In genomic region chr12:132326646-132327045, GRCh38 we compare ENCODE assay signal across 19 cellular contexts. TPM values are rescaled to one million over a fixed set of nuclear protein-coding genes. Genes with fewer than 3 reads are reported as not detected.
DNase-seq lines count a peak whose midpoint lies in the region; ATAC-seq and TF ChIP-seq lines count a peak whose summit lies in the region.
"Had no signal": no experiment of that assay in that cellular context is flagged by ENCODE, and none has a peak within 500 bp of the region (broad histone marks: within the 10 kb centered on the region; RNA-seq: fewer than 3 reads in every experiment).

No MANE protein-coding gene starts in this region.

- H3K27me3 Mint-ChIP-seq in CD4-positive, alpha-beta T cell: peaks cover 42% of the 10 kb centered on the region
- H3K27me3 Mint-ChIP-seq in activated T-helper 17 cell treated with anti-CD3 and anti-CD28 coated beads, Interleukin-2, amount 50 U/mL, for 72 hours: peaks cover 16% of the 10 kb centered on the region

- H3K9me3 ChIP-seq in CD4-positive, alpha-beta T cell (ENCODE audit: control insufficient read depth, low read length): no peaks in the 10 kb centered on the region
- no peaks in the 10 kb centered on the region for H3K9me3 ChIP-seq in muscle layer of colon (ENCODE audit: low read length)
- H3K9me3 ChIP-seq: Caco-2, gastroesophageal sphincter, left ventricle myocardium inferior had no signal

- peaks cover 47% of the 10 kb centered on the region for H3K4me1 ChIP-seq in muscle layer of colon (ENCODE audit: insufficient read depth, low read length)
- H3K4me1 ChIP-seq: Caco-2 had no signal

- H3K36me3 Mint-ChIP-seq in CD4-positive, alpha-beta T cell (ENCODE audit: low read depth): no peaks in the 10 kb centered on the region
- H3K36me3 Mint-ChIP-seq in activated T-helper 17 cell treated with anti-CD3 and anti-CD28 coated beads, Interleukin-2, amount 50 U/mL, for 72 hours (ENCODE audit: low read depth): no peaks in the 10 kb centered on the region

- peak overlapping the region; percentile 68 for H3K4me3 Mint-ChIP-seq in CD4-positive, alpha-beta T cell
- H3K4me3 Mint-ChIP-seq in activated T-helper 17 cell treated with anti-CD3 and anti-CD28 coated beads, Interleukin-2, amount 50 U/mL, for 72 hours: peak overlapping the region; percentile 57

- H3K27me3 ChIP-seq in CD4-positive, alpha-beta T cell (ENCODE audit: control insufficient read depth, insufficient read depth, low read length): peaks cover 38% of the 10 kb centered on the region
- peaks cover 15 to 27% of the 10 kb centered on the region in 2 donors for H3K27me3 ChIP-seq in muscle layer of colon (ENCODE audit: control insufficient read depth in 1 of 2, insufficient read depth in 2 of 2, low read length in 2 of 2)

- CTCF ChIA-PET in CD4-positive, alpha-beta T cell (lab: Charles Lee): no interaction called here
- CTCF ChIA-PET in HEK293T (lab: Yijun Ruan, JAX): no interaction called here

- no peak overlapping the region for H3K27ac ChIP-seq in CD4-positive, alpha-beta T cell (ENCODE audit: low read depth, low read length)
- peak overlapping the region; percentile 40 for H3K27ac ChIP-seq in muscle layer of colon (ENCODE audit: low read depth, low read length)
- H3K27ac ChIP-seq: left ventricle myocardium inferior had no signal

- POLR2A ChIA-PET in CD4-positive, alpha-beta T cell (lab: Charles Lee): no interaction called here
- POLR2A ChIA-PET in HEK293T (lab: Yijun Ruan, JAX): no interaction called here

- H3K9me3 Mint-ChIP-seq in CD4-positive, alpha-beta T cell: no peaks in the 10 kb centered on the region
- H3K9me3 Mint-ChIP-seq in activated T-helper 17 cell treated with anti-CD3 and anti-CD28 coated beads, Interleukin-2, amount 50 U/mL, for 72 hours: no peaks in the 10 kb centered on the region

- no peak for TF ChIP-seq CTCF in CD4-positive, alpha-beta T cell (IDR thresholded peaks at IDR 0.05)

- no peak overlapping the region for H3K4me3 ChIP-seq in muscle layer of colon (ENCODE audit: low read depth in 1 of 2, low read length in 2 of 2)
- H3K4me3 ChIP-seq: gastroesophageal sphincter, left ventricle myocardium inferior had no signal

- no peak overlapping the region for H3K27ac Mint-ChIP-seq in CD4-positive, alpha-beta T cell
- H3K27ac Mint-ChIP-seq in activated T-helper 17 cell treated with anti-CD3 and anti-CD28 coated beads, Interleukin-2, amount 50 U/mL, for 72 hours: no peak overlapping the region

- H3K4me1 Mint-ChIP-seq in CD4-positive, alpha-beta T cell (ENCODE audit: low read depth): peaks cover 23% of the 10 kb centered on the region
- peaks cover 6% of the 10 kb centered on the region for H3K4me1 Mint-ChIP-seq in activated T-helper 17 cell treated with anti-CD3 and anti-CD28 coated beads, Interleukin-2, amount 50 U/mL, for 72 hours

- intact Hi-C loops in CD4-positive, alpha-beta T cell (cut with DNase I, micrococcal nuclease): no loop called here

- H3K36me3 ChIP-seq in muscle layer of colon (ENCODE audit: insufficient read depth, low read length): no peaks in the 10 kb centered on the region
- H3K36me3 ChIP-seq: brain microvascular endothelial cell, gastroesophageal sphincter, left ventricle myocardium inferior had no signal

- H3K9ac ChIP-seq in muscle layer of colon (ENCODE audit: low read length): no peak overlapping the region

- no peak for ATAC-seq in CD4-positive, alpha-beta T cell (ENCODE audit: poor library complexity)
- ATAC-seq in activated T-helper 17 cell treated with anti-CD3 and anti-CD28 coated beads, Interleukin-2, amount 50 U/mL, for 72 hours (replicated peaks): no peak

- DNase-seq in A172 (ENCODE audit: low spot score) (peak; percentile 2), HEK293T (ENCODE audit: extremely low spot score) (no peak), NOMO-1 treated with dmso at 0.1 percent for 144 hours (lab: John Stamatoyannopoulos, UW; ENCODE audit: unreplicated experiment) (no peak), SIG-M5 treated with dmso at 0.1 percent for 504 hours (lab: John Stamatoyannopoulos, UW; ENCODE audit: unreplicated experiment) (no peak)
- DNase-seq in CD4-positive, alpha-beta T cell: no peak
- DNase-seq: activated gamma-delta T cell, brain microvascular endothelial cell, Caco-2, H7, left ventricle myocardium inferior, NCI-H2029, NCI-H510A treated with DMSO at 0.1 percent for 48 hours, SHP77, T-helper 1 cell had no signal

TF ChIP-seq in HEK293T, 16 proteins besides CTCF, POLR2A, EP300 and RAD21:
- TF ChIP-seq SP1 (IDR thresholded peaks at IDR 0.05) (no peak), PKNOX1 (IDR thresholded peaks at IDR 0.05) (no peak), ZNF384 (IDR thresholded peaks at IDR 0.05) (no peak)

RNA-seq across cellular contexts. Expression of gene GALNT9, which starts 2.7 kb away (rescaled TPM):
- total RNA-seq in A172 (2014; rRNA removed; shearing (Covaris generic)): 2.4 and 11.5 TPM in 2 replicates
- not detected for total RNA-seq in CD4-positive, alpha-beta T cell
- total RNA-seq in activated T-helper 17 cell treated with anti-CD3 and anti-CD28 coated beads, Interleukin-2, amount 50 U/mL, for 72 hours: under 1 TPM in 1 of 2 donors, not detected in 1; 0.34 TPM
- total RNA-seq: epithelial cell of proximal tubule, left ventricle myocardium inferior, osteocyte had no signal
